In the genomic region with DNA sequence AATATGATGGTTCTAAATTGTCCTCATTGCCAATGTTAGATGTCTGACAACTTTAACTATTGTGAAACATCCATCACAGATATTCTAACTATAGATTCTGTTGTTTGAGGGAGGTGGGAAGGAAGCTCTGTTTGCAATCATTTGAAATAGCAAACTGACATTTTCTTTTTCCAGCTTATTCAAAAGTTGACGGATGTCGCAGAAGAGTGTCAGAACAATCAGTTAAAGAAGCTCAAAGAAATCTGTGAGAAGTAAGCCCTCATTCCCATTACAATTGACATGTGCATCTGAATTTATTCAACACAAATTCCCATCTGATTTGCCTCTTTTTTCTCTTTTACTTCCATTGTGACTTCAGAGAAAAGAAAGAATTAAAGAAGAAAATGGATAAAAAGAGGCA, we compare ENCODE assay signal across 24 cellular contexts.
"Had no signal": no experiment of that assay in that cellular context is flagged by ENCODE, and none has a peak within 500 bp of the region (broad histone marks: within the 10 kb centered on the region; RNA-seq: fewer than 3 reads in every experiment).

No MANE protein-coding gene starts in this region.

- H3K9me3 Mint-ChIP-seq: activated CD4-positive, alpha-beta memory T cell treated with anti-CD3 and anti-CD28 coated beads, Interleukin-2, amount 10 ng/mL, durations not matched to agents 7 days and 5 days; activated CD4-positive, alpha-beta T cell treated with anti-CD3 and anti-CD28 coated beads, Interleukin-2, amount 10 ng/mL, durations not matched to agents 7 days and 5 days; activated T-cell treated with anti-CD3 and anti-CD28 coated beads, Interleukin-2, amount 50 U/mL, for 4 hours; activated T-helper 17 cell treated with anti-CD3 and anti-CD28 coated beads, Interleukin-2, amount 50 U/mL, for 72 hours had no signal

- H3K27me3 ChIP-seq: body of pancreas had no signal

- H3K4me1 Mint-ChIP-seq: activated CD4-positive, alpha-beta memory T cell treated with anti-CD3 and anti-CD28 coated beads, Interleukin-2, amount 10 ng/mL, durations not matched to agents 7 days and 5 days; activated CD4-positive, alpha-beta T cell treated with anti-CD3 and anti-CD28 coated beads, Interleukin-2, amount 10 ng/mL, durations not matched to agents 7 days and 5 days; activated T-helper 17 cell treated with anti-CD3 and anti-CD28 coated beads, Interleukin-2, amount 50 U/mL, for 72 hours had no signal

- H3K9me3 ChIP-seq: body of pancreas had no signal

- H3K27me3 Mint-ChIP-seq: activated CD4-positive, alpha-beta memory T cell treated with anti-CD3 and anti-CD28 coated beads, Interleukin-2, amount 10 ng/mL, durations not matched to agents 7 days and 5 days; activated naive CD8-positive, alpha-beta T cell; activated T-helper 17 cell treated with anti-CD3 and anti-CD28 coated beads, Interleukin-2, amount 50 U/mL, for 72 hours had no signal

- H3K27ac ChIP-seq: body of pancreas had no signal

- ATAC-seq: activated T-cell treated with anti-CD3 and anti-CD28 coated beads, Interleukin-2, amount 50 U/mL, for 4 hours; activated T-helper 17 cell treated with anti-CD3 and anti-CD28 coated beads, Interleukin-2, amount 50 U/mL, for 72 hours; body of pancreas; esophagus mucosa had no signal

- H3K4me1 ChIP-seq: body of pancreas had no signal

- H3K4me3 Mint-ChIP-seq: activated CD4-positive, alpha-beta memory T cell treated with anti-CD3 and anti-CD28 coated beads, Interleukin-2, amount 10 ng/mL, durations not matched to agents 7 days and 5 days; activated CD4-positive, alpha-beta T cell treated with anti-CD3 and anti-CD28 coated beads, Interleukin-2, amount 10 ng/mL, durations not matched to agents 7 days and 5 days; activated naive CD8-positive, alpha-beta T cell; activated T-cell treated with anti-CD3 and anti-CD28 coated beads, Interleukin-2, amount 50 U/mL, for 4 hours; activated T-helper 17 cell treated with anti-CD3 and anti-CD28 coated beads, Interleukin-2, amount 50 U/mL, for 72 hours had no signal

- DNase-seq: activated CD4-positive, alpha-beta memory T cell treated with anti-CD3 and anti-CD28 coated beads, Interleukin-2, amount 10 ng/mL, durations not matched to agents 7 days and 5 days; activated CD4-positive, alpha-beta T cell treated with anti-CD3 and anti-CD28 coated beads for 4 hours; activated CD4-positive, alpha-beta T cell treated with anti-CD3 and anti-CD28 coated beads, Interleukin-2, amount 10 ng/mL, durations not matched to agents 7 days and 5 days; activated CD4-positive, alpha-beta T cell treated with anti-CD3 and anti-CD28 coated beads, Interleukin-2, amount 50 U/mL, for 4 hours; activated CD4-positive, CD25-positive, alpha-beta regulatory T cell; activated CD4-positive, CD25-positive, alpha-beta regulatory T cell treated with anti-CD3 and anti-CD28 coated beads, Interleukin-2, amount 50 U/mL, for 72 hours; activated CD8-positive, alpha-beta memory T cell treated with anti-CD3 and anti-CD28 coated beads, Interleukin-2, amount 50 U/mL, for 48 hours; activated effector memory CD4-positive, alpha-beta T cell treated with Interleukin-2 at 50 U/mL for 16 hours; activated gamma-delta T cell treated with Interleukin-2 at 50 U/mL for 16 hours; activated naive CD4-positive, alpha-beta T cell treated with anti-CD3 and anti-CD28 coated beads, Interleukin-2, amount 50 U/mL, for 16 hours; activated naive CD4-positive, alpha-beta T cell treated with Interleukin-2 at 50 U/mL for 16 hours; activated T-cell treated with anti-CD3 and anti-CD28 coated beads for 4 hours; activated T-cell treated with anti-CD3 and anti-CD28 coated beads, Interleukin-2, amount 50 U/mL, for 4 hours; amygdala; aorta; body of pancreas; caudate nucleus; effector CD8-positive, alpha-beta T cell; foreskin fibroblast; head of caudate nucleus; T-helper 2 cell had no signal

- H3K4me3 ChIP-seq: body of pancreas had no signal

- H3K27ac Mint-ChIP-seq: activated CD4-positive, alpha-beta memory T cell treated with anti-CD3 and anti-CD28 coated beads, Interleukin-2, amount 10 ng/mL, durations not matched to agents 7 days and 5 days; activated CD4-positive, alpha-beta T cell treated with anti-CD3 and anti-CD28 coated beads, Interleukin-2, amount 10 ng/mL, durations not matched to agents 7 days and 5 days; activated naive CD8-positive, alpha-beta T cell; activated T-helper 17 cell treated with anti-CD3 and anti-CD28 coated beads, Interleukin-2, amount 50 U/mL, for 72 hours had no signal
